ENCODE assay signal across 8 cellular contexts in the genomic region with DNA sequence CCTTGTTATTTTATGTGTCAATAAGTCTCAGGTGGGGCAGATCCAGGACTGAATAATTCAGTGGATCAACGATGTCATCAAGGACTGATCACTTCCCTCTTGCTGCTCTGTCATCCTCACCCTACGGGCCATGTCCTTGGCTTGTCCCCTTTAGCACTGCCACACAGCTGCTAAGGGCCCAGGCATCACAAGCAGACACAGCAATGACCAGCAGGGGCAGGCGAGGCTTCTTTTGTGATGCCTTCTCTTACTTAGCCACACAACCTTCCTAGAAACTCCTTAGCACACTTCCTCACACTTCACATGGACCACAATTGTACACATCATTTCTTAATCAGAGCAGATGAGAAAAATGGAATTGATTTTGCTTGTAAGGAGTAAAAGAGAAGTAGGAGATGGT.
DNase-seq lines count a peak whose midpoint lies in the region; ATAC-seq and TF ChIP-seq lines count a peak whose summit lies in the region.

No MANE protein-coding gene starts in this region.

- ATAC-seq in GM18502 (IDR thresholded peaks at IDR 0.05; ENCODE audit: poor library complexity, unreplicated experiment) (peak; percentile 60), HG02885 (IDR thresholded peaks at IDR 0.05; ENCODE audit: poor library complexity, unreplicated experiment) (no peak)

- H3K9me3 ChIP-seq in NT2/D1 (ENCODE audit: insufficient read depth, low read length) = no peaks in the 10 kb centered on the region

- TF ChIP-seq CTCF in AG09309 (IDR thresholded peaks at IDR 0.05; ENCODE audit: control insufficient read depth, insufficient read depth, low read depth, low read length, missing control alignments) = peak; percentile 32

- DNase-seq in AG09309 (ENCODE audit: low read depth) = no peak
- peak; percentile 13 for DNase-seq in NT2/D1 (ENCODE audit: low read depth, low spot score)
- peak; percentile 18 for DNase-seq in globus pallidus (ENCODE audit: low spot score)
- no peak for DNase-seq in effector CD4-positive, alpha-beta T cell
- DNase-seq in mucosa of gallbladder (ENCODE audit: low spot score) = no peak
- no peak for DNase-seq in kidney glomerular epithelial cell (lab: John Stamatoyannopoulos, UW)

- no peaks in the 10 kb centered on the region for H3K36me3 ChIP-seq in NT2/D1 (ENCODE audit: insufficient read depth, insufficient read length, low read length)

- no peak overlapping the region for H3K9ac ChIP-seq in NT2/D1 (ENCODE audit: insufficient read length, low read depth)

- no peaks in the 10 kb centered on the region for H3K4me1 ChIP-seq in NT2/D1 (ENCODE audit: insufficient read depth, insufficient read length)

- H3K27me3 ChIP-seq in NT2/D1 (ENCODE audit: insufficient read depth, insufficient read length) = no peaks in the 10 kb centered on the region

- H3K4me3 ChIP-seq in AG09309 (ENCODE audit: control insufficient read depth, low read depth, low read length) = no peak overlapping the region
- no peak overlapping the region for H3K4me3 ChIP-seq in NT2/D1 (ENCODE audit: insufficient read length, low read depth)

Comparison
In these comparisons a context has a peak if more than half of its experiments do, and no peak if none do; other contexts are left out.
1. DNase-seq: peak in NT2/D1 (single experiment) and globus pallidus (single experiment); none in AG09309 (single experiment), effector CD4-positive, alpha-beta T cell (single experiment), mucosa of gallbladder (single experiment) and kidney glomerular epithelial cell (single experiment).